1 cellular context compared by ENCODE assay signal in genomic region chr1:81801032-81801833, GRCh38.
A peak's percentile ranks its signal among the peaks of the same experiment; 100 is the strongest.
TF ChIP-seq lines count a peak whose summit lies in the region.

No MANE protein-coding gene starts in this region.

TF ChIP-seq in HepG2, 621 proteins besides CTCF, POLR2A, EP300 and RAD21 (continued from another document and continues in another):
- TF ChIP-seq GMEB2 (CRISPR knock-in tag; IDR thresholded peaks at IDR 0.05; ENCODE audit: low read depth) (no peak), HINFP (CRISPR knock-in tag; IDR thresholded peaks at IDR 0.05; ENCODE audit: low read depth) (no peak), PHF8 (CRISPR knock-in tag; IDR thresholded peaks at IDR 0.05) (peak; percentile 48; the same call in 1 of the 2 replicates), RFX3 (CRISPR knock-in tag; IDR thresholded peaks at IDR 0.05) (no peak), ZNF251 (CRISPR knock-in tag; IDR thresholded peaks at IDR 0.05) (no peak), MYNN (CRISPR knock-in tag; IDR thresholded peaks at IDR 0.05; ENCODE audit: low read depth) (0 out of 2 replicates have a peak, but pooled peaks have one; percentile 34), ZNF260 (CRISPR knock-in tag; IDR thresholded peaks at IDR 0.05; ENCODE audit: borderline replicate concordance, low read depth) (no peak), STAG1 (CRISPR knock-in tag; IDR thresholded peaks at IDR 0.05) (no peak), HOMEZ (CRISPR knock-in tag; IDR thresholded peaks at IDR 0.05; ENCODE audit: low read depth) (no peak), HDAC6 (IDR thresholded peaks at IDR 0.05; ENCODE audit: low read depth, low read length) (no peak), ZNF569 (CRISPR knock-in tag; IDR thresholded peaks at IDR 0.05; ENCODE audit: borderline replicate concordance) (no peak), RBM39 (IDR thresholded peaks at IDR 0.05; ENCODE audit: low read depth, low read length, poor library complexity, severe bottlenecking) (no peak), HOXA3 (CRISPR knock-in tag; IDR thresholded peaks at IDR 0.05) (peak; percentile 26; the same call in 1 of the 2 replicates), ZFP91 (CRISPR knock-in tag; IDR thresholded peaks at IDR 0.05; ENCODE audit: borderline replicate concordance) (no peak), ZNF777 (CRISPR knock-in tag; IDR thresholded peaks at IDR 0.05) (peak; percentile 16), ZNF512 (CRISPR knock-in tag; IDR thresholded peaks at IDR 0.05) (no peak), MXD1 (CRISPR knock-in tag; IDR thresholded peaks at IDR 0.05) (peak; percentile 51; the same call in 1 of the 2 replicates), ZNF839 (CRISPR knock-in tag; IDR thresholded peaks at IDR 0.05; ENCODE audit: borderline replicate concordance) (no peak), ZNF790 (CRISPR knock-in tag; IDR thresholded peaks at IDR 0.05; ENCODE audit: borderline replicate concordance) (no peak), ZNF446 (CRISPR knock-in tag; IDR thresholded peaks at IDR 0.05) (no peak), ZHX2 (IDR thresholded peaks at IDR 0.05; ENCODE audit: low read depth) (no peak), ZHX2 (CRISPR knock-in tag; IDR thresholded peaks at IDR 0.05; ENCODE audit: borderline replicate concordance) (no peak), ZNF280B (CRISPR knock-in tag; IDR thresholded peaks at IDR 0.05; ENCODE audit: borderline replicate concordance) (no peak), DNMT1 (CRISPR knock-in tag; IDR thresholded peaks at IDR 0.05) (no peak), FUBP1 (CRISPR knock-in tag; IDR thresholded peaks at IDR 0.05; ENCODE audit: borderline replicate concordance) (no peak), ZEB1 (IDR thresholded peaks at IDR 0.05; ENCODE audit: insufficient replicate concordance, low read depth) (no peak), MED13 (CRISPR knock-in tag; IDR thresholded peaks at IDR 0.05) (peak; percentile 39; the same call in 1 of the 2 replicates), HMGXB4 (CRISPR knock-in tag; IDR thresholded peaks at IDR 0.05; ENCODE audit: borderline replicate concordance in 1 of 2, low read depth in 1 of 2) (0 out of 4 replicates have a peak, but pooled peaks of 1 of the 2 experiments have one; percentile 26), ZMYM3 (CRISPR knock-in tag; IDR thresholded peaks at IDR 0.05) (no peak), TARDBP (CRISPR knock-in tag; IDR thresholded peaks at IDR 0.05) (no peak), ZNF275 (CRISPR knock-in tag; IDR thresholded peaks at IDR 0.05; ENCODE audit: borderline replicate concordance) (peak; percentile 58; the same call in 1 of the 2 replicates), EHMT2 (IDR thresholded peaks at IDR 0.05; ENCODE audit: borderline replicate concordance, low read depth, low read length) (no peak), HES4 (CRISPR knock-in tag; IDR thresholded peaks at IDR 0.05; ENCODE audit: borderline replicate concordance) (no peak), MIER2 (CRISPR knock-in tag; IDR thresholded peaks at IDR 0.05) (no peak), RBAK (CRISPR knock-in tag; IDR thresholded peaks at IDR 0.05) (no peak), ZFP36L1 (CRISPR knock-in tag; IDR thresholded peaks at IDR 0.05) (no peak)
